ENCODE assay signal across 8 cellular contexts in genomic region chr19:39677931-39678889, GRCh38. TPM values are rescaled to one million over a fixed set of nuclear protein-coding genes. Genes with fewer than 3 reads are reported as not detected.
DNase-seq lines count a peak whose midpoint lies in the region; ATAC-seq, FAIRE-seq and TF ChIP-seq lines count a peak whose summit lies in the region.

No MANE protein-coding gene starts in this region.

- TF ChIP-seq EP300 in H1 (IDR thresholded peaks at IDR 0.05; ENCODE audit: borderline replicate concordance in 1 of 2, low read depth in 2 of 2, low read length in 2 of 2) (no peak), stomach (IDR thresholded peaks at IDR 0.05) (no peak)

- H3K14ac ChIP-seq in H1 (ENCODE audit: insufficient read length): no peak overlapping the region

- H3K56ac ChIP-seq in H1 (replicated peaks; ENCODE audit: insufficient read length, low read depth, low read length): no peak overlapping the region

- no peak overlapping the region for H3K9ac ChIP-seq in H1 (replicated peaks in 1 of 4; ENCODE audit: extremely low read depth in 1 of 4, low read depth in 3 of 4, low read length in 3 of 4)

- no peaks in the 10 kb centered on the region for H3K9me3 Mint-ChIP-seq in activated naive CD4-positive, alpha-beta T cell treated with anti-CD3 and anti-CD28 coated beads, Interleukin-2, amount 50 U/mL, for 24 hours
- no peaks in the 10 kb centered on the region for H3K9me3 Mint-ChIP-seq in stimulated activated memory B cell treated with anti-CD40 and anti-IgM and Interleukin-4, amounts not matched to agents 10 μg/mL and 1 μg/mL and 100 μg/mL, for 72 hours

- H3K4me3 ChIP-seq in H1 (ENCODE audit: extremely low read depth in 1 of 4, insufficient read depth in 2 of 4, low read depth in 3 of 4, low read length in 4 of 4) (no peak overlapping the region), stomach (peak overlapping the region in 1 of 4 donors; percentile 3)

- peak overlapping the region; percentile 98 for H3K27ac Mint-ChIP-seq in activated naive CD4-positive, alpha-beta T cell treated with anti-CD3 and anti-CD28 coated beads, Interleukin-2, amount 50 U/mL, for 24 hours
- H3K27ac Mint-ChIP-seq in stimulated activated memory B cell treated with anti-CD40 and anti-IgM and Interleukin-4, amounts not matched to agents 10 μg/mL and 1 μg/mL and 100 μg/mL, for 72 hours: no peak overlapping the region

- H2BK5ac ChIP-seq in H1 (ENCODE audit: low read depth, low read length): no peak overlapping the region

- H3K4me1 ChIP-seq in H1 (replicated peaks in 1 of 4; ENCODE audit: control insufficient read depth in 3 of 4, insufficient read depth in 4 of 4, low read length in 3 of 4) (no peaks in the 10 kb centered on the region), stomach (peaks cover 0 to 20% (median 18%) of the 10 kb centered on the region in 4 donors)

- no peak overlapping the region for H3K23ac ChIP-seq in H1 (ENCODE audit: insufficient read length)

- FAIRE-seq in H1 (lab: Jason Lieb, UNC): no peak

- no peak overlapping the region for H2BK12ac ChIP-seq in H1 (ENCODE audit: low read depth, low read length)

- no peak for TF ChIP-seq CTCF in H1 (IDR thresholded peaks at IDR 0.05; ENCODE audit: control extremely low read depth in 1 of 3, insufficient read depth in 1 of 3, low read depth in 1 of 3, low read length in 3 of 3)
- no peak for TF ChIP-seq CTCF in stomach (IDR thresholded peaks at IDR 0.05)

- no peak overlapping the region for H2AK5ac ChIP-seq in H1 (ENCODE audit: low read depth, low read length)

- TF ChIP-seq RAD21 in H1 (IDR thresholded peaks at IDR 0.05 in 1 of 2, conservative IDR thresholded peaks at IDR 0.05 in 1 of 2; ENCODE audit: low read depth in 2 of 2, low read length in 2 of 2): peak in 1 of 2 experiments; percentile 20; a peak in 2 of 4 replicates

- no peaks in the 10 kb centered on the region for H3K79me2 ChIP-seq in H1 (ENCODE audit: control insufficient read depth in 1 of 2, insufficient read depth in 2 of 2, low read length in 2 of 2)

- no peaks in the 10 kb centered on the region for H3K27me3 Mint-ChIP-seq in activated naive CD4-positive, alpha-beta T cell treated with anti-CD3 and anti-CD28 coated beads, Interleukin-2, amount 50 U/mL, for 24 hours
- H3K27me3 Mint-ChIP-seq in stimulated activated memory B cell treated with anti-CD40 and anti-IgM and Interleukin-4, amounts not matched to agents 10 μg/mL and 1 μg/mL and 100 μg/mL, for 72 hours: peaks cover 15% of the 10 kb centered on the region

- no peak for ATAC-seq in stimulated activated memory B cell treated with anti-CD40 and anti-IgM and Interleukin-4, amounts not matched to agents 10 μg/mL and 1 μg/mL and 100 μg/mL, for 72 hours

- H3K36me3 ChIP-seq in H1 (ENCODE audit: control insufficient read depth in 2 of 4, insufficient read depth in 4 of 4, low read length in 3 of 4) (no peaks in the 10 kb centered on the region), stomach (no peaks in the 10 kb centered on the region)

- no peak for TF ChIP-seq POLR2A in H1 (IDR thresholded peaks at IDR 0.05; ENCODE audit: control extremely low read depth in 1 of 2, low read depth in 2 of 2, low read length in 2 of 2)
- no peak for TF ChIP-seq POLR2A in stomach (IDR thresholded peaks at IDR 0.05)

- POLR2A ChIA-PET in H1 (lab: Charles Lee; ENCODE audit: partially characterized antibody): no interaction called here

- no peak overlapping the region for H4K5ac ChIP-seq in H1 (ENCODE audit: insufficient read length, low read depth, low read length)

- H3K23me2 ChIP-seq in H1 (ENCODE audit: low read depth, low read length): no peaks in the 10 kb centered on the region

- 0 out of 2 replicates have a peak overlapping the region, but pooled peaks have one; percentile 34 for H2AFZ ChIP-seq in H1 (ENCODE audit: low read length)

- no peak overlapping the region for H3K18ac ChIP-seq in H1 (ENCODE audit: extremely low read depth, low read length)

- H3K4me1 Mint-ChIP-seq in activated naive CD4-positive, alpha-beta T cell treated with anti-CD3 and anti-CD28 coated beads, Interleukin-2, amount 50 U/mL, for 24 hours: peaks cover 66% of the 10 kb centered on the region
- H3K4me1 Mint-ChIP-seq in stimulated activated memory B cell treated with anti-CD40 and anti-IgM and Interleukin-4, amounts not matched to agents 10 μg/mL and 1 μg/mL and 100 μg/mL, for 72 hours: peaks cover 10% of the 10 kb centered on the region

- WGBS in H1 (ENCODE audit: extremely low coverage in 1 of 2, insufficient coverage in 1 of 2, insufficient read length in 1 of 2, insufficient replicate concordance in 2 of 2, low coverage in 1 of 2, low lambda C conversion rate in 2 of 2, missing lambda C conversion rate in 1 of 2), 2 experiments: 73% methylated on average over 8 of the region's 10 CpGs; no CpG with 5 or more reads in 1 of the 2 experiments
- WGBS in stomach, 5 donors: 67 to 71% (median 68%) methylated on average over 10 of the region's 10 CpGs

- no peak overlapping the region for H3K4me2 ChIP-seq in H1 (ENCODE audit: insufficient read depth in 1 of 2, low read depth in 2 of 2, low read length in 2 of 2)

- intact Hi-C loops in stomach (cut with DNase I; ENCODE audit: low total_unique reads): no loop called here

- peak overlapping the region; percentile 84 for H3K4me3 Mint-ChIP-seq in activated naive CD4-positive, alpha-beta T cell treated with anti-CD3 and anti-CD28 coated beads, Interleukin-2, amount 50 U/mL, for 24 hours
- H3K4me3 Mint-ChIP-seq in stimulated activated memory B cell treated with anti-CD40 and anti-IgM and Interleukin-4, amounts not matched to agents 10 μg/mL and 1 μg/mL and 100 μg/mL, for 72 hours: no peak overlapping the region

- no peak overlapping the region; the same call in 1 of the 2 replicates for H2BK20ac ChIP-seq in H1 (ENCODE audit: low read length)

- H3K27ac ChIP-seq in H1 (ENCODE audit: low read depth, low read length) (no peak overlapping the region), stomach (peak overlapping the region in 2 of 5 donors; percentile 59 to 82)

- H3K36me3 Mint-ChIP-seq in activated naive CD4-positive, alpha-beta T cell treated with anti-CD3 and anti-CD28 coated beads, Interleukin-2, amount 50 U/mL, for 24 hours: peaks cover 1% of the 10 kb centered on the region
- H3K36me3 Mint-ChIP-seq in stimulated activated memory B cell treated with anti-CD40 and anti-IgM and Interleukin-4, amounts not matched to agents 10 μg/mL and 1 μg/mL and 100 μg/mL, for 72 hours: no peaks in the 10 kb centered on the region

- H3K79me1 ChIP-seq in H1 (ENCODE audit: low read depth, low read length): no peaks in the 10 kb centered on the region

- H3K27me3 ChIP-seq in H1 (replicated peaks in 1 of 4; ENCODE audit: control insufficient read depth in 3 of 4, extremely low read depth in 1 of 4, insufficient read depth in 3 of 4, low read length in 3 of 4): no peaks in the 10 kb centered on the region
- no peaks in the 10 kb centered on the region for H3K27me3 ChIP-seq in stomach

- H2BK120ac ChIP-seq in H1 (replicated peaks; ENCODE audit: low read depth, low read length): no peak overlapping the region

- CTCF ChIA-PET in H1 (lab: Charles Lee; ENCODE audit: partially characterized antibody): interaction anchor here (0.8 to 1.4 kb wide), 4 partner anchors 75 to 165 kb away, joined by 3 to 4 read pairs (median 3); no protein-coding TSS in a partner anchor

- H3K9me3 ChIP-seq in H1 (ENCODE audit: insufficient read depth in 2 of 2, low read depth in 1 of 2, low read length in 1 of 2) (no peaks in the 10 kb centered on the region), stomach (no peaks in the 10 kb centered on the region)

- H2BK15ac ChIP-seq in H1 (ENCODE audit: low read length): no peak overlapping the region

- peaks cover 0 to 4% of the 10 kb centered on the region in 2 experiments for H4K20me1 ChIP-seq in H1 (replicated peaks in 1 of 2; ENCODE audit: control insufficient read depth in 1 of 2, insufficient read depth in 2 of 2, low read length in 2 of 2)

- H3K4ac ChIP-seq in H1 (replicated peaks; ENCODE audit: insufficient read length, low read depth, low read length): no peak overlapping the region

- H4K91ac ChIP-seq in H1 (replicated peaks; ENCODE audit: insufficient read length, low read length): no peak overlapping the region

- DNase-seq in activated naive CD4-positive, alpha-beta T cell (lab: John Stamatoyannopoulos, UW): no peak
- DNase-seq in NCI-H748 (lab: John Stamatoyannopoulos, UW; ENCODE audit: unreplicated experiment) (peak; percentile 92), H1 (ENCODE audit: low read depth in 1 of 2, low spot score in 2 of 2) (no peak), stomach (peak; percentile 62), cortex of kidney (lab: John Stamatoyannopoulos, UW) (no peak), GDM1 (lab: John Stamatoyannopoulos, UW) (no peak)

- no peak overlapping the region for H4K8ac ChIP-seq in H1 (ENCODE audit: extremely low read depth, insufficient read depth, low read length)

RNA-seq across cellular contexts. Expression of gene LGALS16, which starts 22.5 kb away (rescaled TPM):
- not detected in 2 replicates for total RNA-seq in H1 (2021; fragmentation: NEBNext Ultra II Directional; extraction: Animal tissue kit (Norgen Biotek cat#: 25700))
- polyA plus RNA-seq in H1 (2011; rRNA removed) (not detected in 2 replicates), stomach (not detected)
- polyA plus RNA-seq in H1 (2011; cell fraction: cytosol; rRNA removed): not detected
- polyA plus RNA-seq in H1 (2011; cell fraction: nucleus; rRNA removed): not detected
- polyA plus RNA-seq in H1 (2012, experiment 1 of 2): not detected in 4 replicates
- polyA plus RNA-seq in H1 (2012, experiment 2 of 2): not detected
- polyA plus RNA-seq in H1 (2013, experiment 1 of 2): not detected
- polyA plus RNA-seq in H1 (2013, experiment 2 of 2): not detected
- not detected in 2 replicates for polyA minus RNA-seq in H1 (2011; rRNA and poly(A)+ RNA removed)
- polyA minus RNA-seq in H1 (2011; cell fraction: cytosol; rRNA and poly(A)+ RNA removed): not detected
- polyA minus RNA-seq in H1 (2011; cell fraction: nucleus; rRNA and poly(A)+ RNA removed): not detected
- total RNA-seq in stomach: not detected

RNA-seq across cellular contexts. Expression of gene LGALS14, which starts 26.1 kb away (rescaled TPM):
- 0.50 and 1.1 TPM in 2 replicates for total RNA-seq in H1 (2021; fragmentation: NEBNext Ultra II Directional; extraction: Animal tissue kit (Norgen Biotek cat#: 25700))
- 0.22 and 0.77 TPM in 2 replicates for polyA plus RNA-seq in H1 (2011; rRNA removed)
- polyA plus RNA-seq in H1 (2011; cell fraction: cytosol; rRNA removed): 0.53 TPM
- 0.37 TPM for polyA plus RNA-seq in H1 (2011; cell fraction: nucleus; rRNA removed)
- polyA plus RNA-seq in H1 (2012, experiment 1 of 2): 1.2 to 1.6 TPM (median 1.4 TPM) in 4 replicates
- 0.31 TPM for polyA plus RNA-seq in H1 (2012, experiment 2 of 2)
- polyA plus RNA-seq in H1 (2013, experiment 1 of 2): 1.5 TPM
- polyA plus RNA-seq in H1 (2013, experiment 2 of 2): 1.5 TPM
- polyA minus RNA-seq in H1 (2011; rRNA and poly(A)+ RNA removed): 0.34 TPM in 1 of 2 replicates, not detected in the other
- polyA minus RNA-seq in H1 (2011; cell fraction: cytosol; rRNA and poly(A)+ RNA removed): not detected
- not detected for polyA minus RNA-seq in H1 (2011; cell fraction: nucleus; rRNA and poly(A)+ RNA removed)
- total RNA-seq in stomach: not detected
- not detected for polyA plus RNA-seq in stomach

RNA-seq across cellular contexts. Expression of gene CLC, which starts 59.6 kb away (rescaled TPM):
- 10.1 and 12.4 TPM in 2 replicates for total RNA-seq in H1 (2021; fragmentation: NEBNext Ultra II Directional; extraction: Animal tissue kit (Norgen Biotek cat#: 25700))
- polyA plus RNA-seq in H1 (2011; rRNA removed): 4.0 and 6.4 TPM in 2 replicates
- 7.0 TPM for polyA plus RNA-seq in H1 (2011; cell fraction: cytosol; rRNA removed)
- polyA plus RNA-seq in H1 (2011; cell fraction: nucleus; rRNA removed): 2.6 TPM
- polyA plus RNA-seq in H1 (2012, experiment 1 of 2): 2.8 to 4.3 TPM (median 3.6 TPM) in 4 replicates
- polyA plus RNA-seq in H1 (2012, experiment 2 of 2): 3.6 TPM
- polyA plus RNA-seq in H1 (2013, experiment 1 of 2): 21.6 TPM
- polyA plus RNA-seq in H1 (2013, experiment 2 of 2): 21.1 TPM
- 1.3 and 1.7 TPM in 2 replicates for polyA minus RNA-seq in H1 (2011; rRNA and poly(A)+ RNA removed)
- polyA minus RNA-seq in H1 (2011; cell fraction: cytosol; rRNA and poly(A)+ RNA removed): not detected
- polyA minus RNA-seq in H1 (2011; cell fraction: nucleus; rRNA and poly(A)+ RNA removed): not detected
- total RNA-seq in stomach: 1 to 10 TPM in 1 of 5 donors, not detected in 4; 2.8 TPM
- 1 to 10 TPM in 1 of 3 donors, not detected in 2; 1.7 TPM for polyA plus RNA-seq in stomach

Comparison
In these comparisons a context has a peak if more than half of its experiments do, and no peak if none do; other contexts are left out.
1. DNase-seq: peak in NCI-H748 (single experiment) and stomach (single experiment); none in activated naive CD4-positive, alpha-beta T cell (0 of 4), H1 (0 of 2), cortex of kidney (single experiment) and GDM1 (single experiment).